In the genomic region with DNA sequence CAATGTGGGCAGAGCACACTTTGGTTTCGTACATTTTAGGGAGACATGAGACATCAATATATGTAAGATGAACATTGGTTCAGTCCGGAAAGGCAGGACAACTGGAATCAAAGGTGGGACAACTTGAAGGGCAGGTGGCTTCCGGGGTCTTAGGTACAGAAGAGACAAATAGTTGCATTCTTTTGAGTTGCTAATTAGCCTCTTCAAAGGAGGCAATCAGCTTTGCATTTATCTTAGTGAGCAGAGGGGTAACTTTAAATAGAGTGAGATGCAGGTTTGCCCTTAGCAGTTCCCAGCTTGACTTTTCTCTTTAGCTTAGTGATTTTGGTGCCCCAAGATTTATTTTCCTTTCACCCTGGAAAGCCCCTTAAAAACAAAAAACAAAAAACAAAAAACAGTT, we compare ENCODE assay signal across 1 cellular context.
TF ChIP-seq lines count a peak whose summit lies in the region.

No MANE protein-coding gene starts in this region.

TF ChIP-seq in GM23338, 12 proteins besides CTCF, POLR2A, EP300 and RAD21:
- TF ChIP-seq ZNF331 (CRISPR knock-in tag; IDR thresholded peaks at IDR 0.05; ENCODE audit: low read depth) (no peak), EZH2 (IDR thresholded peaks at IDR 0.05; ENCODE audit: low read depth, unreplicated experiment) (no peak), ZNF114 (CRISPR knock-in tag; IDR thresholded peaks at IDR 0.05) (no peak), NANOG (IDR thresholded peaks at IDR 0.05; ENCODE audit: borderline replicate concordance) (peak; percentile 75; the same call in 1 of the 2 replicates), STAT1 (IDR thresholded peaks at IDR 0.05; ENCODE audit: unreplicated experiment) (no peak), JUNB (IDR thresholded peaks at IDR 0.05; ENCODE audit: unreplicated experiment) (no peak)
- TF ChIP-seq, protein P1, sequence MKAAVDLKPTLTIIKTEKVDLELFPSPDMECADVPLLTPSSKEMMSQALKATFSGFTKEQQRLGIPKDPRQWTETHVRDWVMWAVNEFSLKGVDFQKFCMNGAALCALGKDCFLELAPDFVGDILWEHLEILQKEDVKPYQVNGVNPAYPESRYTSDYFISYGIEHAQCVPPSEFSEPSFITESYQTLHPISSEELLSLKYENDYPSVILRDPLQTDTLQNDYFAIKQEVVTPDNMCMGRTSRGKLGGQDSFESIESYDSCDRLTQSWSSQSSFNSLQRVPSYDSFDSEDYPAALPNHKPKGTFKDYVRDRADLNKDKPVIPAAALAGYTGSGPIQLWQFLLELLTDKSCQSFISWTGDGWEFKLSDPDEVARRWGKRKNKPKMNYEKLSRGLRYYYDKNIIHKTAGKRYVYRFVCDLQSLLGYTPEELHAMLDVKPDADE (IDR thresholded peaks at IDR 0.05) = no peak
